ENCODE assay signal across 8 cellular contexts in genomic region chr13:51895906-51896888, GRCh38. TPM values are rescaled to one million over a fixed set of nuclear protein-coding genes. Genes with fewer than 3 reads are reported as not detected.
DNase-seq lines count a peak whose midpoint lies in the region; ATAC-seq and TF ChIP-seq lines count a peak whose summit lies in the region.

No MANE protein-coding gene starts in this region.

- ATAC-seq in activated T-cell treated with anti-CD3 and anti-CD28 coated beads, Interleukin-2, amount 50 U/mL, for 72 hours (replicated peaks in 1 of 2), result peak; percentile 74 to 82
- ATAC-seq in omental fat pad (ENCODE audit: low FRiP score) (peak; percentile 69), HG02938 (IDR thresholded peaks at IDR 0.05; ENCODE audit: unreplicated experiment) (no peak)

- H3K36me3 Mint-ChIP-seq in activated T-cell treated with anti-CD3 and anti-CD28 coated beads, Interleukin-2, amount 50 U/mL, for 72 hours (ENCODE audit: insufficient read depth in 2 of 2), result no peaks in the 10 kb centered on the region

- DNase-seq in NCI-H510A treated with DMSO at 0.1 percent for 48 hours (lab: John Stamatoyannopoulos, UW) (peak; percentile 12), NCI-H510A (lab: John Stamatoyannopoulos, UW) (no peak), HFF-Myc (ENCODE audit: extremely low read depth, low read depth) (peak; percentile 11), NCI-H526 treated with DMSO at 0.1 percent for 48 hours (lab: John Stamatoyannopoulos, UW) (peak; percentile 37), foreskin melanocyte (peak; percentile 83), omental fat pad (ENCODE audit: low spot score) (no peak)
- peak; percentile 43 to 47 for DNase-seq in activated T-cell treated with anti-CD3 and anti-CD28 coated beads, Interleukin-2, amount 50 U/mL, for 72 hours

- H3K4me3 ChIP-seq in HFF-Myc (replicated peaks; ENCODE audit: low read depth, low read length), result no peak overlapping the region

- H3K4me3 Mint-ChIP-seq in activated T-cell treated with anti-CD3 and anti-CD28 coated beads, Interleukin-2, amount 50 U/mL, for 72 hours, result no peak overlapping the region

- H3K4me1 Mint-ChIP-seq in activated T-cell treated with anti-CD3 and anti-CD28 coated beads, Interleukin-2, amount 50 U/mL, for 72 hours (ENCODE audit: low read depth), result no peaks in the 10 kb centered on the region

- H3K27ac Mint-ChIP-seq in activated T-cell treated with anti-CD3 and anti-CD28 coated beads, Interleukin-2, amount 50 U/mL, for 72 hours, result no peak overlapping the region

- H3K27me3 Mint-ChIP-seq in activated T-cell treated with anti-CD3 and anti-CD28 coated beads, Interleukin-2, amount 50 U/mL, for 72 hours (ENCODE audit: low read depth), result peaks cover 31% of the 10 kb centered on the region

- H3K9me3 Mint-ChIP-seq in activated T-cell treated with anti-CD3 and anti-CD28 coated beads, Interleukin-2, amount 50 U/mL, for 72 hours, result no peaks in the 10 kb centered on the region

- TF ChIP-seq CTCF in HFF-Myc (IDR thresholded peaks at IDR 0.05; ENCODE audit: low read depth, low read length, missing control alignments) (peak; percentile 72), omental fat pad (IDR thresholded peaks at IDR 0.05) (no peak)

RNA-seq across cellular contexts. Expression of gene CCDC70, which starts 34.4 kb away (rescaled TPM):
- under 1 TPM in 1 of 2 donors, not detected in 1; 0.22 TPM for total RNA-seq in activated T-cell treated with anti-CD3 and anti-CD28 coated beads, Interleukin-2, amount 50 U/mL, for 72 hours
- total RNA-seq in omental fat pad, result not detected

RNA-seq across cellular contexts. Expression of gene TMEM272, which starts 51.2 kb away (rescaled TPM):
- under 1 TPM; 0.19 to 0.30 TPM for total RNA-seq in activated T-cell treated with anti-CD3 and anti-CD28 coated beads, Interleukin-2, amount 50 U/mL, for 72 hours
- under 1 TPM in 3 of 4 donors, not detected in 1; 0.13 to 0.74 (median 0.16) TPM for total RNA-seq in omental fat pad

Comparison
In these comparisons a context has a peak if more than half of its experiments do, and no peak if none do; other contexts are left out.
1. DNase-seq: peak in NCI-H510A treated with DMSO at 0.1 percent for 48 hours (single experiment), HFF-Myc (single experiment), NCI-H526 treated with DMSO at 0.1 percent for 48 hours (single experiment), activated T-cell treated with anti-CD3 and anti-CD28 coated beads, Interleukin-2, amount 50 U/mL, for 72 hours (2 of 2) and foreskin melanocyte (single experiment); none in NCI-H510A (single experiment) and omental fat pad (single experiment).